ENCODE assay signal across 8 cellular contexts in the genomic region with DNA sequence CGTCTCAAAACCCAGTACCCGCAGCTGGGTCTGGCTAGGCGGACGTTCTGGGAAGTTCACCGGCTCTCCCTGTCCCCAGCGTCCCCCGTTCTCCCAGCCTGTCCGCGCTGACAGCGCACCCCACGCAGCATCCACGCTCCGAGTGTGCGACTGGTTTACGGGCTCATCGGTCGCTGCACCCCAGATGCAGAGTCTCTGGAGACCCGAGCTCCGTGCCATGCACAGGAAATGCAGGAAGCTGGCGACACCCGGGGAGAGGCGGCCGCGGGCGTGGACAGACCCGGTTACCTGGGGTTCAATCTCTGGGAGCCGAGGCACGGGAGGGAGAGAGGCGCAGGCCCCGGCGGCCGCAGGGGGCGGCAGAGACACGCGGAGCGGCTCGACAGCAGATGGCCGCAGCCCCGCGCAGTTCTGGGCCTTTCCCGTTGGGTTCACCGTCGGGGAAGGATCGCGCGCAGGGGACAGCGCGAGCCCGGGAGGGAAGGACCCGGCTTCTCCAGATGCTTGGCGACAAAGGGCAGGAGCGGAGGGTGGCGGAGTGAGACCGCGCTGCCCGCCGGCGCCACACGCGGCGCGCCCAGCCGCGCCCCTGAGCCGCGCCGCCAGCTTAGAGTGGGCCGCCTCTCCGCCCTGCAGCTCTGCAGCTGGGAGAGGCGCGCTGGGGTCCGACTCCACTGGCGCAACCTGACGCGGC.
DNase-seq lines count a peak whose midpoint lies in the region; ATAC-seq and TF ChIP-seq lines count a peak whose summit lies in the region.

No MANE protein-coding gene starts in this region.

- H3K4me3 ChIP-seq in BLaER1 treated with 17β-estradiol and CSF1 and Interleukin-3, amounts not matched to agents 10 nM and 100 nM = peak overlapping the region; percentile 60 to 88 (median 73)
- H3K4me3 ChIP-seq in NT2/D1 (ENCODE audit: insufficient read length, low read depth) (peak overlapping the region; percentile 62), epithelial cell of esophagus (ENCODE audit: low read length) (peak overlapping the region; percentile 48), mucosa of stomach (ENCODE audit: low read length) (peak overlapping the region; percentile 89)

- peak overlapping the region; percentile 52 to 83 (median 69); a peak in 21 of 22 replicates for H3K27ac ChIP-seq in BLaER1 treated with 17β-estradiol and CSF1 and Interleukin-3, amounts not matched to agents 10 nM and 100 nM

- DNase-seq in GM19240 (ENCODE audit: insufficient read length, low spot score) (peak; percentile 89), NT2/D1 (ENCODE audit: low read depth, low spot score) (no peak), activated T-cell treated with anti-CD3 and anti-CD28 coated beads for 1 hour (ENCODE audit: low read depth) (peak; percentile 65), epithelial cell of esophagus (ENCODE audit: low read depth) (peak; percentile 71)
- peak; percentile 30 to 57 for DNase-seq in stimulated activated CD8-positive, alpha-beta memory T cell treated with anti-CD3 and anti-CD28 coated beads, Interleukin-7, amount 100 ng/mL, for 4 hours (ENCODE audit: low read depth in 2 of 2)

- TF ChIP-seq CTCF in epithelial cell of esophagus (IDR thresholded peaks at IDR 0.05; ENCODE audit: insufficient read depth, low read depth, low read length, missing control alignments) = peak; percentile 65

- H3K9me3 ChIP-seq in BLaER1 treated with 17β-estradiol and CSF1 and Interleukin-3, amounts not matched to agents 10 nM and 100 nM (replicated peaks in 1 of 11) = no peaks in the 10 kb centered on the region; a peak in 1 of 22 replicates
- H3K9me3 ChIP-seq in NT2/D1 (ENCODE audit: insufficient read depth, low read length) (no peaks in the 10 kb centered on the region), mucosa of stomach (ENCODE audit: control insufficient read depth, low read length) (no peaks in the 10 kb centered on the region)

- peak; percentile 72 for ATAC-seq in HG03442 (IDR thresholded peaks at IDR 0.05; ENCODE audit: unreplicated experiment)

- peaks cover 0 to 50% (median 19%) of the 10 kb centered on the region in 11 experiments; a peak in 15 of 22 replicates for H4K20me1 ChIP-seq in BLaER1 treated with 17β-estradiol and CSF1 and Interleukin-3, amounts not matched to agents 10 nM and 100 nM

- peaks cover 5 to 28% (median 14%) of the 10 kb centered on the region in 10 experiments; a peak in 17 of 20 replicates for H3K4me1 ChIP-seq in BLaER1 treated with 17β-estradiol and CSF1 and Interleukin-3, amounts not matched to agents 10 nM and 100 nM
- H3K4me1 ChIP-seq in NT2/D1 (ENCODE audit: insufficient read depth, insufficient read length) (peaks cover 5% of the 10 kb centered on the region), mucosa of stomach (ENCODE audit: control insufficient read depth, insufficient read depth, low read length) (peaks cover 21% of the 10 kb centered on the region)

- peaks cover 49 to 79% (median 72%) of the 10 kb centered on the region in 11 experiments for H3K27me3 ChIP-seq in BLaER1 treated with 17β-estradiol and CSF1 and Interleukin-3, amounts not matched to agents 10 nM and 100 nM
- H3K27me3 ChIP-seq in NT2/D1 (ENCODE audit: insufficient read depth, insufficient read length) (peaks cover 49% of the 10 kb centered on the region), mucosa of stomach (ENCODE audit: control insufficient read depth, insufficient read depth, low read length) (no peaks in the 10 kb centered on the region)

- peaks cover 0 to 32% (median 0%) of the 10 kb centered on the region in 11 experiments; a peak in 9 of 22 replicates for H3K36me3 ChIP-seq in BLaER1 treated with 17β-estradiol and CSF1 and Interleukin-3, amounts not matched to agents 10 nM and 100 nM
- H3K36me3 ChIP-seq in NT2/D1 (ENCODE audit: insufficient read depth, insufficient read length, low read length) (no peaks in the 10 kb centered on the region), mucosa of stomach (ENCODE audit: control insufficient read depth, insufficient read depth, low read length) (no peaks in the 10 kb centered on the region)

- peak overlapping the region; percentile 87 to 97 (median 95) for H3K4me2 ChIP-seq in BLaER1 treated with 17β-estradiol and CSF1 and Interleukin-3, amounts not matched to agents 10 nM and 100 nM

- H3K9ac ChIP-seq in BLaER1 treated with 17β-estradiol and CSF1 and Interleukin-3, amounts not matched to agents 10 nM and 100 nM = peak overlapping the region; percentile 72 to 93 (median 82)
- H3K9ac ChIP-seq in NT2/D1 (ENCODE audit: insufficient read length, low read depth) = peak overlapping the region; percentile 85
- H3K9ac ChIP-seq in mucosa of stomach (ENCODE audit: low read length) = peak overlapping the region; percentile 83
